9 cellular contexts compared by ENCODE assay signal in genomic region chr1:46549697-46550681, GRCh38. TPM values are rescaled to one million over a fixed set of nuclear protein-coding genes. Genes with fewer than 3 reads are reported as not detected.
DNase-seq lines count a peak whose midpoint lies in the region; ATAC-seq and TF ChIP-seq lines count a peak whose summit lies in the region.
"Had no signal": no experiment of that assay in that cellular context is flagged by ENCODE, and none has a peak within 500 bp of the region (broad histone marks: within the 10 kb centered on the region; RNA-seq: fewer than 3 reads in every experiment).

No MANE protein-coding gene starts in this region.

- H3K36me3 Mint-ChIP-seq in MCF 10A (ENCODE audit: insufficient read depth, unreplicated experiment) (no peaks in the 10 kb centered on the region), osteocyte (ENCODE audit: unreplicated experiment) (no peaks in the 10 kb centered on the region)

- intact Hi-C loops in MCF 10A (cut with micrococcal nuclease) (no loop called here), breast epithelium (cut with DNase I; ENCODE audit: low total_unique reads) (no loop called here)

- no peak overlapping the region for H3K4me3 ChIP-seq in breast epithelium

- H3K4me1 ChIP-seq in breast epithelium, result no peaks in the 10 kb centered on the region

- H3K27ac ChIP-seq in breast epithelium, result no peak overlapping the region
- H3K27ac ChIP-seq in cingulate gyrus (ENCODE audit: low read depth, low read length), result peak overlapping the region; percentile 4
- H3K27ac ChIP-seq: neutrophil had no signal

- no peak for TF ChIP-seq POLR2A in breast epithelium (IDR thresholded peaks at IDR 0.05)

- peak; percentile 62 for ATAC-seq in SK-N-SH treated with all-trans-retinoic acid at 6 μM for 48 hours
- no peak for ATAC-seq in GM18909 (IDR thresholded peaks at IDR 0.05; ENCODE audit: poor library complexity, unreplicated experiment)
- no peak for ATAC-seq in GM19328 (IDR thresholded peaks at IDR 0.05; ENCODE audit: unreplicated experiment)
- no peak for ATAC-seq in GM21360 (IDR thresholded peaks at IDR 0.05; ENCODE audit: unreplicated experiment)

- BruUV-seq in MCF 10A (replicated peaks; lab: Mats Ljungman, UMichigan), result no TSS peak

- H3K4me3 Mint-ChIP-seq in MCF 10A (ENCODE audit: unreplicated experiment) (no peak overlapping the region), osteocyte (ENCODE audit: unreplicated experiment) (no peak overlapping the region)

- no peaks in the 10 kb centered on the region for H3K9me3 ChIP-seq in breast epithelium
- H3K9me3 ChIP-seq: neutrophil had no signal

- TF ChIP-seq CTCF in MCF 10A (IDR thresholded peaks at IDR 0.05; ENCODE audit: unreplicated experiment) (no peak), breast epithelium (IDR thresholded peaks at IDR 0.05) (no peak), osteocyte (IDR thresholded peaks at IDR 0.05) (no peak)

- CTCF ChIA-PET in MCF 10A (lab: Yijun Ruan, JAX), result interaction anchor here (0.5 to 6.8 kb wide), 9 partner anchors 11 to 104 kb away, joined by 3 to 62 read pairs (median 4); a partner anchor contains a TSS

- H3K27me3 Mint-ChIP-seq in MCF 10A (ENCODE audit: insufficient read depth, unreplicated experiment), result peaks cover 22% of the 10 kb centered on the region
- H3K27me3 Mint-ChIP-seq in osteocyte (ENCODE audit: unreplicated experiment), result peaks cover 32% of the 10 kb centered on the region

- POLR2A ChIA-PET in MCF 10A (lab: Yijun Ruan, JAX), result no interaction called here

- no peaks in the 10 kb centered on the region for H3K36me3 ChIP-seq in breast epithelium
- H3K36me3 ChIP-seq: neutrophil had no signal

- H3K9me3 Mint-ChIP-seq in MCF 10A (ENCODE audit: unreplicated experiment), result no peaks in the 10 kb centered on the region
- H3K9me3 Mint-ChIP-seq in osteocyte (ENCODE audit: unreplicated experiment), result no peaks in the 10 kb centered on the region

- H3K27ac Mint-ChIP-seq in MCF 10A (ENCODE audit: low read depth, unreplicated experiment) (peak overlapping the region; percentile 61), osteocyte (ENCODE audit: unreplicated experiment) (peak overlapping the region; percentile 72)

- no peaks in the 10 kb centered on the region for H3K4me1 Mint-ChIP-seq in MCF 10A (ENCODE audit: insufficient read depth, unreplicated experiment)
- peaks cover 3% of the 10 kb centered on the region for H3K4me1 Mint-ChIP-seq in osteocyte (ENCODE audit: unreplicated experiment)

- no peak for DNase-seq in MCF 10A (ENCODE audit: unreplicated experiment)
- no peak for DNase-seq in breast epithelium (ENCODE audit: low spot score in 2 of 2)
- DNase-seq in osteocyte (ENCODE audit: extremely low spot score, unreplicated experiment), result no peak

- peaks cover 0 to 26% of the 10 kb centered on the region in 2 donors for H3K27me3 ChIP-seq in breast epithelium

TF ChIP-seq in SK-N-SH treated with all-trans-retinoic acid at 6 μM for 48 hours, 23 proteins besides CTCF, POLR2A, EP300 and RAD21:
- TF ChIP-seq BACH2 (CRISPR knock-in tag; IDR thresholded peaks at IDR 0.05; ENCODE audit: borderline replicate concordance) (no peak), ZFP30 (CRISPR knock-in tag; IDR thresholded peaks at IDR 0.05) (no peak), CREB5 (CRISPR knock-in tag; IDR thresholded peaks at IDR 0.05; ENCODE audit: low read depth) (no peak), GLIS3 (CRISPR knock-in tag; IDR thresholded peaks at IDR 0.05) (no peak), ZNF70 (CRISPR knock-in tag; IDR thresholded peaks at IDR 0.05) (no peak), PPARA (CRISPR knock-in tag; IDR thresholded peaks at IDR 0.05; ENCODE audit: borderline replicate concordance) (no peak), ARNTL (CRISPR knock-in tag; IDR thresholded peaks at IDR 0.05; ENCODE audit: borderline replicate concordance, low read depth) (no peak), RARB (CRISPR knock-in tag; IDR thresholded peaks at IDR 0.05) (no peak), SNAI2 (CRISPR knock-in tag; IDR thresholded peaks at IDR 0.05) (no peak), ISL1 (CRISPR knock-in tag; IDR thresholded peaks at IDR 0.05) (no peak), CSDC2 (CRISPR knock-in tag; IDR thresholded peaks at IDR 0.05) (no peak), ZC3H10 (CRISPR knock-in tag; IDR thresholded peaks at IDR 0.05) (no peak), ESRRG (CRISPR knock-in tag; IDR thresholded peaks at IDR 0.05) (no peak), CSRNP3 (CRISPR knock-in tag; IDR thresholded peaks at IDR 0.05) (no peak), ZNF8 (CRISPR knock-in tag; IDR thresholded peaks at IDR 0.05) (no peak), PATZ1 (CRISPR knock-in tag; IDR thresholded peaks at IDR 0.05; ENCODE audit: borderline replicate concordance) (no peak), TCF4 (CRISPR knock-in tag; IDR thresholded peaks at IDR 0.05; ENCODE audit: borderline replicate concordance) (no peak), POU6F1 (CRISPR knock-in tag; IDR thresholded peaks at IDR 0.05; ENCODE audit: borderline replicate concordance, low read depth) (no peak)

RNA-seq across cellular contexts. Expression of gene KNCN, which starts 1.5 kb away (rescaled TPM):
- total RNA-seq in MCF 10A (2022), result not detected in 2 replicates
- total RNA-seq in breast epithelium, result not detected
- total RNA-seq in osteocyte, result not detected in 2 replicates

RNA-seq across cellular contexts. Expression of gene MKNK1, which starts 54.1 kb away (rescaled TPM):
- total RNA-seq in MCF 10A (2022), result 25.6 and 33.7 TPM in 2 replicates
- 10 to 100 TPM; 34.7 to 51.5 (median 47.2) TPM for total RNA-seq in breast epithelium
- 32.5 and 35.0 TPM in 2 replicates for total RNA-seq in osteocyte
